ENCODE assay signal across 10 cellular contexts in genomic region chr12:51188359-51189051, GRCh38. TPM values are rescaled to one million over a fixed set of nuclear protein-coding genes. Genes with fewer than 3 reads are reported as not detected.
DNase-seq lines count a peak whose midpoint lies in the region; ATAC-seq and TF ChIP-seq lines count a peak whose summit lies in the region.
"Had no signal": no experiment of that assay in that cellular context is flagged by ENCODE, and none has a peak within 500 bp of the region (broad histone marks: within the 10 kb centered on the region; RNA-seq: fewer than 3 reads in every experiment).

No MANE protein-coding gene starts in this region.

- intact Hi-C loops in gastrocnemius medialis (cut with DNase I; ENCODE audit: low total_unique reads), result no loop called here

- H3K9me2 ChIP-seq in GM23338 (ENCODE audit: insufficient read depth) (no peaks in the 10 kb centered on the region), Karpas-422 (replicated peaks; ENCODE audit: insufficient read depth, low read length) (no peaks in the 10 kb centered on the region)

- H3K4me2 ChIP-seq in GM23338, result no peak overlapping the region
- peak overlapping the region; percentile 27 for H3K4me2 ChIP-seq in Karpas-422 (ENCODE audit: low read depth, low read length, poor library complexity, severe bottlenecking)

- H3K4me1 Mint-ChIP-seq in GM23338 (peaks cover 9% of the 10 kb centered on the region), T-cell (peaks cover 0 to 5% (median 0%) of the 10 kb centered on the region in 3 donors)

- H3K4me3 ChIP-seq in GM23338, result no peak overlapping the region
- peak overlapping the region; percentile 32; the same call in 1 of the 2 replicates for H3K4me3 ChIP-seq in Karpas-422 (ENCODE audit: low read length)
- no peak overlapping the region for H3K4me3 ChIP-seq in gastrocnemius medialis

- H4K20me1 ChIP-seq in GM23338 (replicated peaks; ENCODE audit: insufficient read depth) (no peaks in the 10 kb centered on the region), Karpas-422 (ENCODE audit: insufficient read depth, low read depth, low read length) (no peaks in the 10 kb centered on the region)

- H3K27ac Mint-ChIP-seq in GM23338, result no peak overlapping the region
- H3K27ac Mint-ChIP-seq in T-cell, result no peak overlapping the region

- H3K4me3 Mint-ChIP-seq in GM23338 (no peak overlapping the region), T-cell (no peak overlapping the region)

- H3K36me3 ChIP-seq in GM23338 (ENCODE audit: insufficient read depth) (no peaks in the 10 kb centered on the region), Karpas-422 (ENCODE audit: insufficient read depth, low read length) (no peaks in the 10 kb centered on the region), gastrocnemius medialis (peaks cover 0 to 27% of the 10 kb centered on the region in 2 donors)

- peak; percentile 27 for TF ChIP-seq POLR2A in GM18951 (IDR thresholded peaks at IDR 0.05; ENCODE audit: extremely low read depth, insufficient read depth, insufficient read length)
- no peak for TF ChIP-seq POLR2A in gastrocnemius medialis (IDR thresholded peaks at IDR 0.05)

- H3K27me3 Mint-ChIP-seq in GM23338 (ENCODE audit: insufficient read depth, low read depth, poor library complexity) (peaks cover 4% of the 10 kb centered on the region), T-cell (no peaks in the 10 kb centered on the region)

- H3K27me3 ChIP-seq in GM23338 (ENCODE audit: insufficient read depth) (no peaks in the 10 kb centered on the region), Karpas-422 (ENCODE audit: low read length) (no peaks in the 10 kb centered on the region), gastrocnemius medialis (no peaks in the 10 kb centered on the region)

- no peaks in the 10 kb centered on the region for H3F3A ChIP-seq in GM23338 (replicated peaks; ENCODE audit: low read depth)

- 0 out of 2 replicates have a peak overlapping the region, but pooled peaks have one; percentile 32 for H3K27ac ChIP-seq in GM23338 (ENCODE audit: low read depth)
- no peak overlapping the region for H3K27ac ChIP-seq in Karpas-422 (ENCODE audit: low read length)
- H3K27ac ChIP-seq in gastrocnemius medialis, result peak overlapping the region; percentile 63 to 80 (median 66)

- H3K9me3 ChIP-seq in Karpas-422 (ENCODE audit: low read length) (no peaks in the 10 kb centered on the region), gastrocnemius medialis (no peaks in the 10 kb centered on the region)

- H3K4me1 ChIP-seq in GM23338 (ENCODE audit: insufficient read depth) (no peaks in the 10 kb centered on the region), Karpas-422 (ENCODE audit: low read length) (peaks cover 21% of the 10 kb centered on the region), gastrocnemius medialis (peaks cover 18 to 34% of the 10 kb centered on the region in 2 donors)

- no peaks in the 10 kb centered on the region for H3K79me2 ChIP-seq in GM23338 (replicated peaks; ENCODE audit: insufficient read depth)
- no peaks in the 10 kb centered on the region for H3K79me2 ChIP-seq in Karpas-422 (ENCODE audit: low read length)

- no peaks in the 10 kb centered on the region for H3K9me3 Mint-ChIP-seq in GM23338
- H3K9me3 Mint-ChIP-seq in T-cell, result no peaks in the 10 kb centered on the region

- H3K9ac ChIP-seq in Karpas-422 (ENCODE audit: low read length), result 0 out of 2 replicates have a peak overlapping the region, but pooled peaks have one; percentile 9

- H2AFZ ChIP-seq in GM23338 (no peak overlapping the region), Karpas-422 (ENCODE audit: low read length) (no peak overlapping the region)

- H3K36me3 Mint-ChIP-seq in GM23338 (ENCODE audit: low read depth) (no peaks in the 10 kb centered on the region; the same call in 2 of the 3 replicates), T-cell (peaks cover 21% of the 10 kb centered on the region)

- in situ Hi-C loops in GM18951 (cut with MboI; ENCODE audit: low sequenced_read_pairs, unreplicated experiment), result no loop called here
- in situ Hi-C loops in gastrocnemius medialis (cut with MboI; ENCODE audit: low sequenced_read_pairs in 4 of 4), result no loop called here

- CTCF ChIA-PET in T-cell (lab: Charles Lee), result interaction anchor here in 1 of 2 donors (0.6 kb wide), 1 partner anchor 75 kb away, joined by 3 read pairs; no protein-coding TSS in a partner anchor

- ATAC-seq in GM23338 (no peak), gastrocnemius medialis (peak in 1 of 2 donors; percentile 40), T-cell (replicated peaks in 1 of 4) (no peak)
- ATAC-seq: left cardiac atrium had no signal

- no peak for TF ChIP-seq CTCF in GM23338 (conservative IDR thresholded peaks at IDR 0.05; ENCODE audit: low read depth in 2 of 2)
- TF ChIP-seq CTCF in gastrocnemius medialis (IDR thresholded peaks at IDR 0.05 in 4 of 5, conservative IDR thresholded peaks at IDR 0.05 in 1 of 5), result no peak

- POLR2A ChIA-PET in T-cell (lab: Charles Lee), result no interaction called here

- DNase-seq in GM23338 (ENCODE audit: low spot score), result no peak
- DNase-seq in Karpas-422, result peak; percentile 56
- DNase-seq in gastrocnemius medialis, result peak; percentile 38 to 62
- no peak for DNase-seq in NCI-H1092 treated with DMSO at 0.1 percent for 48 hours (lab: John Stamatoyannopoulos, UW)
- no peak for DNase-seq in T-cell
- DNase-seq in activated CD4-positive, alpha-beta T cell treated with anti-CD3 and anti-CD28 coated beads, Interleukin-2, amount 50 U/mL, for 48 hours, result no peak
- DNase-seq: activated CD8-positive, alpha-beta memory T cell treated with anti-CD3 and anti-CD28 coated beads, Interleukin-2, amount 50 U/mL, for 4 hours; left cardiac atrium; SW 1271 had no signal

TF ChIP-seq in GM23338, 12 proteins besides CTCF, POLR2A, EP300 and RAD21:
- no peak for TF ChIP-seq JUNB (IDR thresholded peaks at IDR 0.05; ENCODE audit: unreplicated experiment)

RNA-seq across cellular contexts. Expression of gene TFCP2, which starts 15.6 kb away (rescaled TPM):
- total RNA-seq in GM23338 (2014; rRNA removed; shearing (Covaris generic)), result 30.5 and 30.9 TPM in 2 replicates
- polyA plus RNA-seq in GM23338 (2016; fragmentation: Nextera tagmentation; extraction: Ambion mirVana), result 14.3 and 15.2 TPM in 2 replicates
- 17.9 and 26.5 TPM in 2 replicates for total RNA-seq in Karpas-422 (2014; rRNA removed; shearing (Covaris generic); ENCODE audit: low replicate concordance)
- total RNA-seq in gastrocnemius medialis, result 10 to 100 TPM in 2 of 4 donors, 1 to 10 TPM in 2; 8.9 to 14.2 (median 10.8) TPM
- total RNA-seq in T-cell, result 10 to 100 TPM; 26.8 to 31.8 (median 30.0) TPM

RNA-seq across cellular contexts. Expression of gene POU6F1, which starts 29.4 kb away (rescaled TPM):
- 2.6 and 3.0 TPM in 2 replicates for total RNA-seq in GM23338 (2014; rRNA removed; shearing (Covaris generic))
- 3.9 and 4.0 TPM in 2 replicates for polyA plus RNA-seq in GM23338 (2016; fragmentation: Nextera tagmentation; extraction: Ambion mirVana)
- total RNA-seq in Karpas-422 (2014; rRNA removed; shearing (Covaris generic); ENCODE audit: low replicate concordance), result 1.6 and 3.2 TPM in 2 replicates
- total RNA-seq in gastrocnemius medialis (10 to 100 TPM in 2 of 4 donors, 1 to 10 TPM in 2; 8.1 to 11.1 (median 9.9) TPM), T-cell (10 to 100 TPM; 29.4 to 61.9 (median 45.4) TPM)

RNA-seq across cellular contexts. Expression of gene DAZAP2, which starts 50.1 kb away (rescaled TPM):
- 21.1 and 39.9 TPM in 2 replicates for total RNA-seq in GM23338 (2014; rRNA removed; shearing (Covaris generic))
- 30.2 and 35.8 TPM in 2 replicates for polyA plus RNA-seq in GM23338 (2016; fragmentation: Nextera tagmentation; extraction: Ambion mirVana)
- total RNA-seq in Karpas-422 (2014; rRNA removed; shearing (Covaris generic); ENCODE audit: low replicate concordance), result 189 and 362 TPM in 2 replicates
- total RNA-seq in gastrocnemius medialis, result 100 to 1,000 TPM; 204 to 274 (median 246) TPM
- total RNA-seq in T-cell, result 100 to 1,000 TPM; 275 to 308 (median 282) TPM

Comparison
In these comparisons a context has a peak if more than half of its experiments do, and no peak if none do; other contexts are left out.
1. DNase-seq: peak in Karpas-422 (single experiment) and gastrocnemius medialis (2 of 2); none in GM23338 (single experiment), NCI-H1092 treated with DMSO at 0.1 percent for 48 hours (single experiment), T-cell (0 of 34) and activated CD4-positive, alpha-beta T cell treated with anti-CD3 and anti-CD28 coated beads, Interleukin-2, amount 50 U/mL, for 48 hours (0 of 2).